ENCODE assay signal across 12 cellular contexts in the genomic region with DNA sequence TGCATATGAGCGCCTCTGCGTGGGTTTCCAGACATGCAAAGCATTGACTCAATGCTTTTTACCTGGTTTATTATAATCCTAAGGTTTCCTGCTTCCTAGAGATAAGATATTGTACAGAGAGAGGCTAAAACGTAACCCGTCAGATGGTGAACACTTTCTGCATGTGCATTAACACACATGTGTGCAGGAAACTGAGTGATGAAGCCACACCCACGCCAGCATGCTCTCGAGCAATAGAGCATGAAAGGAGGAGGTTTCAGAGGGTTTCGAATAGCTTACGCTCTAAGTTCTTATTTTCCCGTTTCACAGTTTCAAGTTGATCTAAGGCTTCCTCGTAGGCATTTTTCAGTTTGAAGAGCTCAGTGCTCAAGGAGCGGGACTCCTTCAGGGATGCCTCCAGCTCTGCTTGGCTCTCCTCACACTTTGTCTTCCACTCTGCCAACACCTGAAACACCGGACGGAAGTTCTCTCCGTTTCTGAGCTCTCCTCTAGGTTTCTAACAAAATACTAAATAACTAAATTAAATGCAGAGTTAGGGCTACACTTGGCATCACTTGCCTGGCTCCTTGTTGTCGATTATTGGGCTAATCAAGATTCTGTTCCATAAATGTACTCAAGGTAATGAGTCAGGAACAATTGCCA.
A peak's percentile ranks its signal among the peaks of the same experiment; 100 is the strongest.
DNase-seq lines count a peak whose midpoint lies in the region; ATAC-seq, FAIRE-seq and TF ChIP-seq lines count a peak whose summit lies in the region.
"Had no signal": no experiment of that assay in that cellular context is flagged by ENCODE, and none has a peak within 500 bp of the region (broad histone marks: within the 10 kb centered on the region; RNA-seq: fewer than 3 reads in every experiment).

No MANE protein-coding gene starts in this region.

- FAIRE-seq in GM19239 (lab: Jason Lieb, UNC), result peak; percentile 97
- FAIRE-seq in RCC 7860 (lab: Jason Lieb, UNC), result no peak
- FAIRE-seq: colon had no signal

- no peak for TF ChIP-seq CTCF in GM10266 (IDR thresholded peaks at IDR 0.05; ENCODE audit: control insufficient read depth, insufficient read depth, low read depth, missing control alignments)

- peak; percentile 94 for ATAC-seq in HG02678 (IDR thresholded peaks at IDR 0.05; ENCODE audit: unreplicated experiment)
- peak; percentile 97 for ATAC-seq in HG03460 (IDR thresholded peaks at IDR 0.05; ENCODE audit: unreplicated experiment)

- peak; percentile 70 for DNase-seq in GM10266 (ENCODE audit: extremely low spot score)
- DNase-seq in GM19239 (ENCODE audit: insufficient read length, low spot score), result peak; percentile 48
- DNase-seq in NCI-H2196 treated with DMSO at 0.1 percent for 48 hours (lab: John Stamatoyannopoulos, UW; ENCODE audit: unreplicated experiment), result no peak
- no peak for DNase-seq in cerebellar cortex (ENCODE audit: low spot score)
- no peak for DNase-seq in NOMO-1 treated with dmso at 0.1 percent for 144 hours (lab: John Stamatoyannopoulos, UW; ENCODE audit: unreplicated experiment)
- DNase-seq in RCC 7860 (ENCODE audit: low spot score), result no peak
- DNase-seq: activated gamma-delta T cell treated with Interleukin-2 at 50 U/mL for 16 hours, AML-193, T-helper 9 cell had no signal

Comparison
In these comparisons a context has a peak if more than half of its experiments do, and no peak if none do; other contexts are left out.
1. DNase-seq: peak in GM10266 (single experiment) and GM19239 (single experiment); none in NCI-H2196 treated with DMSO at 0.1 percent for 48 hours (single experiment), cerebellar cortex (single experiment), NOMO-1 treated with dmso at 0.1 percent for 144 hours (single experiment) and RCC 7860 (single experiment).